In genomic region chr1:43930168-43930948, GRCh38 we compare ENCODE assay signal across 10 cellular contexts. TPM values are rescaled to one million over a fixed set of nuclear protein-coding genes. Genes with fewer than 3 reads are reported as not detected.
A peak's percentile ranks its signal among the peaks of the same experiment; 100 is the strongest.
DNase-seq lines count a peak whose midpoint lies in the region; ATAC-seq and TF ChIP-seq lines count a peak whose summit lies in the region.
"Had no signal": no experiment of that assay in that cellular context is flagged by ENCODE, and none has a peak within 500 bp of the region (broad histone marks: within the 10 kb centered on the region; RNA-seq: fewer than 3 reads in every experiment).

No MANE protein-coding gene starts in this region.

- peaks cover 0 to 6% (median 3%) of the 10 kb centered on the region in 7 donors for H3K9me3 Mint-ChIP-seq in CD14-positive monocyte

- H3K9ac ChIP-seq in mesenchymal stem cell (ENCODE audit: low read length) = no peak overlapping the region

- H3K79me1 ChIP-seq in mesenchymal stem cell (replicated peaks; ENCODE audit: low read length, poor library complexity, severe bottlenecking) = no peaks in the 10 kb centered on the region

- intact Hi-C loops in CD14-positive monocyte (cut with micrococcal nuclease) = loop anchor here in 1 of 2 donors (10.0 kb wide), 1 partner anchor 396 kb away; the partner anchor contains the start of gene PTPRF

- no peak overlapping the region for H3K27ac Mint-ChIP-seq in CD14-positive monocyte

- H3K27ac ChIP-seq in mesenchymal stem cell (ENCODE audit: low read length, poor library complexity, severe bottlenecking) = no peak overlapping the region

- peak; percentile 52 for ATAC-seq in left lobe of liver
- no peak for ATAC-seq in GM19452 (IDR thresholded peaks at IDR 0.05; ENCODE audit: unreplicated experiment)

- no peak overlapping the region for H3K14ac ChIP-seq in mesenchymal stem cell (ENCODE audit: low read length in 2 of 2)

- H3K18ac ChIP-seq in mesenchymal stem cell (ENCODE audit: low read depth in 1 of 2, low read length in 2 of 2) = no peak overlapping the region

- peaks cover 5% of the 10 kb centered on the region for H3K9me3 ChIP-seq in mesenchymal stem cell (ENCODE audit: control insufficient read depth, low read length)

- no peak overlapping the region for H3K4ac ChIP-seq in mesenchymal stem cell (ENCODE audit: low read depth in 1 of 2, low read length in 2 of 2)

- no peak overlapping the region for H2BK120ac ChIP-seq in mesenchymal stem cell (ENCODE audit: low read depth, low read length)

- no peak overlapping the region for H2BK5ac ChIP-seq in mesenchymal stem cell (ENCODE audit: low read depth, low read length, poor library complexity, severe bottlenecking)

- no peak for DNase-seq in CD14-positive monocyte (ENCODE audit: low spot score)
- DNase-seq in T1000 (lab: John Stamatoyannopoulos, UW) = peak; percentile 89
- no peak for DNase-seq in left lobe of liver (ENCODE audit: low spot score)
- DNase-seq in mesenchymal stem cell = no peak
- DNase-seq in globus pallidus (ENCODE audit: low spot score) = no peak
- no peak for DNase-seq in NCI-H2107 treated with DMSO at 0.1 percent for 48 hours (lab: John Stamatoyannopoulos, UW; ENCODE audit: unreplicated experiment)
- DNase-seq: NCI-H446 treated with DMSO at 0.1 percent for 48 hours; stimulated activated naive CD4-positive, alpha-beta T cell treated with Interleukin-2 at 50 U/mL for 16 hours had no signal

- no peak overlapping the region for H3K23ac ChIP-seq in mesenchymal stem cell (ENCODE audit: low read length in 2 of 2)

- TF ChIP-seq CTCF in CD14-positive monocyte (IDR thresholded peaks at IDR 0.05) (peak; percentile 42), GM12874 (IDR thresholded peaks at IDR 0.05; ENCODE audit: insufficient read depth, low read depth, low read length) (peak; percentile 57)

- no peak overlapping the region for H2BK15ac ChIP-seq in mesenchymal stem cell (ENCODE audit: low read depth, poor library complexity, severe bottlenecking)

- H4K91ac ChIP-seq in mesenchymal stem cell (ENCODE audit: low read length) = no peak overlapping the region

- H3K4me2 ChIP-seq in mesenchymal stem cell (ENCODE audit: low read length, poor library complexity, severe bottlenecking) = no peak overlapping the region

- peaks cover 22 to 25% of the 10 kb centered on the region in 2 donors for H3K36me3 Mint-ChIP-seq in CD14-positive monocyte

- 94% methylated on average over 10 of the region's 10 CpGs for WGBS in mesenchymal stem cell

- no peak overlapping the region for H2BK12ac ChIP-seq in mesenchymal stem cell (ENCODE audit: low read length in 2 of 2)

- peaks cover 8 to 15% (median 9%) of the 10 kb centered on the region in 3 donors for H3K27me3 Mint-ChIP-seq in CD14-positive monocyte (ENCODE audit: low read depth in 3 of 3)

- peaks cover 0 to 18% of the 10 kb centered on the region in 2 experiments for H3K27me3 ChIP-seq in mesenchymal stem cell (ENCODE audit: control insufficient read depth in 1 of 2, insufficient read depth in 1 of 2, low read length in 2 of 2)

- H3K4me1 ChIP-seq in mesenchymal stem cell (ENCODE audit: control insufficient read depth, insufficient read depth, low read depth, low read length) = peaks cover 32% of the 10 kb centered on the region

- H3K4me3 ChIP-seq in mesenchymal stem cell (ENCODE audit: insufficient read depth in 1 of 2, low read depth in 1 of 2, low read length in 2 of 2) = no peak overlapping the region

- H4K8ac ChIP-seq in mesenchymal stem cell (ENCODE audit: low read length) = no peak overlapping the region

- peaks cover 20 to 34% of the 10 kb centered on the region in 2 experiments for H3K36me3 ChIP-seq in mesenchymal stem cell (ENCODE audit: control insufficient read depth in 1 of 2, insufficient read depth in 2 of 2, low read depth in 1 of 2, low read length in 2 of 2)

- no peak overlapping the region for H3K4me3 Mint-ChIP-seq in CD14-positive monocyte

- no peak overlapping the region for H2AK5ac ChIP-seq in mesenchymal stem cell (ENCODE audit: low read length, severe bottlenecking)

- peaks cover 30% of the 10 kb centered on the region for H3K4me1 Mint-ChIP-seq in CD14-positive monocyte

- H2AFZ ChIP-seq in mesenchymal stem cell (ENCODE audit: low read depth, low read length) = no peak overlapping the region

RNA-seq across cellular contexts. Expression of gene ARTN, which starts 3.2 kb away (rescaled TPM):
- polyA plus RNA-seq in CD14-positive monocyte = not detected
- 0.58 TPM for total RNA-seq in left lobe of liver
- polyA plus RNA-seq in mesenchymal stem cell (2013, experiment 1 of 2) = 0.10 TPM
- 0.14 TPM for polyA plus RNA-seq in mesenchymal stem cell (2013, experiment 2 of 2)

RNA-seq across cellular contexts. Expression of gene IPO13, which starts 16.4 kb away (rescaled TPM):
- polyA plus RNA-seq in CD14-positive monocyte = 10 to 100 TPM; 10.1 to 10.6 TPM
- total RNA-seq in left lobe of liver = 17.0 TPM
- 14.7 TPM for polyA plus RNA-seq in mesenchymal stem cell (2013, experiment 1 of 2)
- 13.5 TPM for polyA plus RNA-seq in mesenchymal stem cell (2013, experiment 2 of 2)

RNA-seq across cellular contexts. Expression of gene DPH2, which starts 39.5 kb away (rescaled TPM):
- polyA plus RNA-seq in CD14-positive monocyte = 10 to 100 TPM; 13.0 to 14.1 TPM
- total RNA-seq in left lobe of liver = 9.5 TPM
- 8.8 TPM for polyA plus RNA-seq in mesenchymal stem cell (2013, experiment 1 of 2)
- polyA plus RNA-seq in mesenchymal stem cell (2013, experiment 2 of 2) = 9.0 TPM

RNA-seq across cellular contexts. Expression of gene ATP6V0B, which starts 44.4 kb away (rescaled TPM):
- polyA plus RNA-seq in CD14-positive monocyte = 1,000 to 10,000 TPM in 1 of 2 donors, 100 to 1,000 TPM in 1; 954 to 1,219 TPM
- total RNA-seq in left lobe of liver = 70.5 TPM
- polyA plus RNA-seq in mesenchymal stem cell (2013, experiment 1 of 2) = 60.5 TPM
- 64.4 TPM for polyA plus RNA-seq in mesenchymal stem cell (2013, experiment 2 of 2)

RNA-seq across cellular contexts. Expression of gene B4GALT2, which starts 48.7 kb away (rescaled TPM):
- under 1 TPM in 1 of 2 donors, not detected in 1; 0.30 TPM for polyA plus RNA-seq in CD14-positive monocyte
- 20.6 TPM for total RNA-seq in left lobe of liver
- polyA plus RNA-seq in mesenchymal stem cell (2013, experiment 1 of 2) = 37.4 TPM
- polyA plus RNA-seq in mesenchymal stem cell (2013, experiment 2 of 2) = 35.8 TPM
